3 cellular contexts compared by ENCODE assay signal in the genomic region with DNA sequence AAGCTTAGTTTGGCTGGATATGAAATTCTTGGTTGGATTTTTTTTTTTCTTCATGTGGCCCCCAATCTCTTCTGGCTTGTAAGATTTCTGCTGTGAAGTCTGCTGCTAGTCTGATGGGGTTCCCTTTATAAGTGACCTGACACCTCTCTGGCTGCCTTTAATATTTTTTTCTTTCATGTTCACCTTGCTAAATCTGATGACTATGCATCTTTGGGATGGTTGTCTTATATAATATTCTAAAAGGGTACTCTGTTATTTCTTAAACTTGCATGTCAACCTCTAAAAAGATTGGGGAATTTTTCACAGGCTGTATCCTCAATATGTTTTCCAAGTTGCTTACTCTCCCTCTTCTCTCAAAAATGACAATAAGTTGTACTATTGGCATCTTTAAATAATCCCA.
TF ChIP-seq lines count a peak whose summit lies in the region.

No MANE protein-coding gene starts in this region.

TF ChIP-seq in HepG2, 621 proteins besides CTCF, POLR2A, EP300 and RAD21:
- no peak for TF ChIP-seq ZSCAN22 (CRISPR knock-in tag; IDR thresholded peaks at IDR 0.05)
- no peak for TF ChIP-seq RBFOX2 (IDR thresholded peaks at IDR 0.05; ENCODE audit: low read depth, low read length)
- peak; percentile 68 to 82 for TF ChIP-seq MAFK (conservative IDR thresholded peaks at IDR 0.05 in 1 of 2, IDR thresholded peaks at IDR 0.05 in 1 of 2; ENCODE audit: low read length in 2 of 2)
- TF ChIP-seq MAFF (IDR thresholded peaks at IDR 0.05; ENCODE audit: low read depth, low read length): peak; percentile 56; the same call in 1 of the 2 replicates

TF ChIP-seq in A549, 52 proteins besides CTCF, POLR2A, EP300 and RAD21:
- peak; percentile 78 for TF ChIP-seq MAFK (IDR thresholded peaks at IDR 0.05; ENCODE audit: partially characterized antibody)
- no peak for TF ChIP-seq TFCP2L1 (CRISPR knock-in tag; IDR thresholded peaks at IDR 0.05)

TF ChIP-seq in IMR-90, 13 proteins besides CTCF, POLR2A, EP300 and RAD21:
- TF ChIP-seq BHLHE40 (IDR thresholded peaks at IDR 0.05; ENCODE audit: low read depth, low read length) (no peak), RCOR1 (IDR thresholded peaks at IDR 0.05; ENCODE audit: insufficient replicate concordance, low read length) (no peak), MAFK (IDR thresholded peaks at IDR 0.05; ENCODE audit: low read depth, low read length) (peak; percentile 75), FOS (IDR thresholded peaks at IDR 0.05; ENCODE audit: low read depth, low read length) (no peak)
